Comparison of ENCODE assay signal across 8 cellular contexts in the genomic region with DNA sequence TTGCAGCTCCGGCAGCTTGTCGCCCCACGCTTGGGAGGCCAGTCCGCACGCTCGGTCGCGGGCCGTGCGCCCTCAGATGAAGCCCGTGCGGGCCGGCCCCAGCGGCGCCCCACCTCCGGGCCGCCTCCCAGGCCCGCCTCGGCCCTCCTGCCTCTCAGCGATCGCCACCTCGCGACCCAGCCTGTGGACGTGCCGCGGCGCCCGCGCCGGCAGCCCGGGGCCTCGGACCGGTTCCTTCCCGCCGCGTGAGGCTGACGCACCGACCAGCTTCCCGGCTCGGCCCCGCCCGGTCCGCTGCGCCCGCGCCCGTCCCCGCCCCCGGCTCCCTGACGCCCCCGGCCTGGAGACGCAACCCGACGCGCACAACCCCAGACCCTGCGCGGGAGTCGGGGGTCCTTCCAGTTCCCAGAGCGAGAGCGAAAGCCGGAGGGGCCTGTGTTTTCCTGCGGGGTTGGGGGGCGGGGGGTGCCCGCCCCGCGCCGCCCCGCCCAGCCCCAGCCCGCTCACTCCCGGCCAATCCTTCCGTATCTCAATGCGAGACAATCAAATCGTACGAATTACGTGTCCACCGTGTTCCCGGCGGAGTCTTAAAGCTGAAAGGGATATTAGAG. TPM values are rescaled to one million over a fixed set of nuclear protein-coding genes. Genes with fewer than 3 reads are reported as not detected.
DNase-seq lines count a peak whose midpoint lies in the region; ATAC-seq, FAIRE-seq and TF ChIP-seq lines count a peak whose summit lies in the region.

A gene with protein sequence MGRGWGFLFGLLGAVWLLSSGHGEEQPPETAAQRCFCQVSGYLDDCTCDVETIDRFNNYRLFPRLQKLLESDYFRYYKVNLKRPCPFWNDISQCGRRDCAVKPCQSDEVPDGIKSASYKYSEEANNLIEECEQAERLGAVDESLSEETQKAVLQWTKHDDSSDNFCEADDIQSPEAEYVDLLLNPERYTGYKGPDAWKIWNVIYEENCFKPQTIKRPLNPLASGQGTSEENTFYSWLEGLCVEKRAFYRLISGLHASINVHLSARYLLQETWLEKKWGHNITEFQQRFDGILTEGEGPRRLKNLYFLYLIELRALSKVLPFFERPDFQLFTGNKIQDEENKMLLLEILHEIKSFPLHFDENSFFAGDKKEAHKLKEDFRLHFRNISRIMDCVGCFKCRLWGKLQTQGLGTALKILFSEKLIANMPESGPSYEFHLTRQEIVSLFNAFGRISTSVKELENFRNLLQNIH (minus strand): TSS at position 78 of the 611 bp plus-strand sequence. CDS start 77 bp downstream, at position 1.

- H3K27me3 ChIP-seq in WERI-Rb-1 (ENCODE audit: insufficient read depth, low read depth, severe bottlenecking) (no peaks in the 10 kb centered on the region), bronchial epithelial cell (ENCODE audit: control insufficient read depth, insufficient read depth, low read length) (no peaks in the 10 kb centered on the region), spleen (replicated peaks in 1 of 7) (no peaks in the 10 kb centered on the region)

- H3K4me3 ChIP-seq in A549 (peak within 1 kb of the TSS; percentile 89), WERI-Rb-1 (ENCODE audit: low read depth, low read length) (peak within 1 kb of the TSS; percentile 95), bronchial epithelial cell (ENCODE audit: low read depth, low read length) (peak within 1 kb of the TSS; percentile 98), spleen (peak within 1 kb of the TSS; percentile 56 to 91 (median 83))

- no peak for FAIRE-seq in A549 (lab: Jason Lieb, UNC)
- FAIRE-seq in bronchial epithelial cell (lab: Jason Lieb, UNC) = no peak

- H3K36me3 ChIP-seq in WERI-Rb-1 (no peaks in the 10 kb centered on the region; the same call in 1 of the 2 replicates), bronchial epithelial cell (ENCODE audit: control insufficient read depth, insufficient read depth, low read length) (peaks cover 2% of the 10 kb centered on the region), spleen (no peaks in the 10 kb centered on the region)

- POLR2A ChIA-PET in A549 (lab: Yijun Ruan, JAX) = interaction anchor here (0.6 to 2.3 kb wide), 10 partner anchors 10 to 638 kb away, joined by 3 to 8 read pairs (median 6); a partner anchor contains a TSS

- CTCF ChIA-PET in A549 (lab: Yijun Ruan, JAX) = interaction anchor here (0.6 to 1.5 kb wide), 5 partner anchors 16 to 1445 kb away, joined by 3 to 4 read pairs (median 3); no protein-coding TSS in a partner anchor

- H3K9me3 ChIP-seq in A549 (no peaks in the 10 kb centered on the region), WERI-Rb-1 (ENCODE audit: severe bottlenecking) (no peaks in the 10 kb centered on the region), spleen (no peaks in the 10 kb centered on the region)

- peaks cover 44% of the 10 kb centered on the region for H3K4me1 ChIP-seq in A549
- H3K4me1 ChIP-seq in spleen = peaks cover 3 to 61% (median 41%) of the 10 kb centered on the region in 6 donors

- peak; percentile 90 to 93 for ATAC-seq in A549
- ATAC-seq in GM18520 (IDR thresholded peaks at IDR 0.05; ENCODE audit: unreplicated experiment) = peak; percentile 71
- peak; percentile 81 for ATAC-seq in HG03045 (IDR thresholded peaks at IDR 0.05; ENCODE audit: unreplicated experiment)

- H3K4me2 ChIP-seq in A549 = peak within 1 kb of the TSS; percentile 92

- TF ChIP-seq POLR2A in A549 (IDR thresholded peaks at IDR 0.05; ENCODE audit: low read length) (peak; percentile 33), spleen (IDR thresholded peaks at IDR 0.05) (peak in 2 of 3 donors; percentile 29 to 33)

- intact Hi-C loops in spleen (cut with DNase I; ENCODE audit: low total_unique reads) = no loop called here

- peak within 1 kb of the TSS; percentile 91 to 98 for H3K27ac ChIP-seq in A549
- peak within 1 kb of the TSS; percentile 84 for H3K27ac ChIP-seq in WERI-Rb-1
- peak within 1 kb of the TSS; percentile 85 to 100 (median 99) for H3K27ac ChIP-seq in spleen

- DNase-seq in A549 (ENCODE audit: low read depth in 1 of 2, low spot score in 1 of 2) (peak; percentile 66 to 85), NCI-H2081 treated with DMSO at 0.1 percent for 48 hours (lab: John Stamatoyannopoulos, UW) (peak; percentile 26), WERI-Rb-1 (peak; percentile 73), bronchial epithelial cell (ENCODE audit: low read depth) (peak; percentile 82), inferior parietal cortex (ENCODE audit: extremely low spot score) (peak; percentile 64), spleen (peak; percentile 96)

- 0% methylated on average over 7 of the region's 78 CpGs for WGBS in A549 (ENCODE audit: missing lambda C conversion rate)
- 0 to 1% (median 1%) methylated on average over 36 to 78 of the region's 78 CpGs for WGBS in spleen, 5 donors

- no peak; a peak in 1 of 5 replicates for TF ChIP-seq RAD21 in A549 (conservative IDR thresholded peaks at IDR 0.05 in 1 of 2, IDR thresholded peaks at IDR 0.05 in 1 of 2)

- TF ChIP-seq CTCF in A549 (IDR thresholded peaks at IDR 0.05) (no peak), WERI-Rb-1 (IDR thresholded peaks at IDR 0.05; ENCODE audit: low read depth, low read length) (no peak), bronchial epithelial cell (IDR thresholded peaks at IDR 0.05; ENCODE audit: insufficient read depth, low read length, severe bottlenecking) (peak; percentile 10), spleen (IDR thresholded peaks at IDR 0.05 in 8 of 11, conservative IDR thresholded peaks at IDR 0.05 in 3 of 11) (peak in 1 of 11 experiments; percentile 5)

- TF ChIP-seq EP300 in A549 (IDR thresholded peaks at IDR 0.05) = no peak

TF ChIP-seq in A549, 52 proteins besides CTCF, POLR2A, EP300 and RAD21:
- TF ChIP-seq FOSL2 (IDR thresholded peaks at IDR 0.05) (no peak), FOSL2 (CRISPR knock-in tag; IDR thresholded peaks at IDR 0.05) (0 out of 2 replicates have a peak, but pooled peaks have one; percentile 26), JUN (IDR thresholded peaks at IDR 0.05) (peak; percentile 50 to 61; a peak in 2 of 5 replicates), RNF2 (IDR thresholded peaks at IDR 0.05; ENCODE audit: borderline replicate concordance, low read depth) (no peak), BHLHE40 (IDR thresholded peaks at IDR 0.05; ENCODE audit: low read depth, low read length) (0 out of 2 replicates have a peak, but pooled peaks have one; percentile 8), PHF8 (IDR thresholded peaks at IDR 0.05; ENCODE audit: borderline replicate concordance, low read depth) (peak; percentile 66), MAZ (IDR thresholded peaks at IDR 0.05; ENCODE audit: borderline replicate concordance, low read depth, low read length) (no peak; the same call in 1 of the 2 replicates)
- TF ChIP-seq, protein P1, sequence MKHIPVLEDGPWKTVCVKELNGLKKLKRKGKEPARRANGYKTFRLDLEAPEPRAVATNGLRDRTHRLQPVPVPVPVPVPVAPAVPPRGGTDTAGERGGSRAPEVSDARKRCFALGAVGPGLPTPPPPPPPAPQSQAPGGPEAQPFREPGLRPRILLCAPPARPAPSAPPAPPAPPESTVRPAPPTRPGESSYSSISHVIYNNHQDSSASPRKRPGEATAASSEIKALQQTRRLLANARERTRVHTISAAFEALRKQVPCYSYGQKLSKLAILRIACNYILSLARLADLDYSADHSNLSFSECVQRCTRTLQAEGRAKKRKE (CRISPR knock-in tag; IDR thresholded peaks at IDR 0.05; ENCODE audit: low read depth) = no peak
- TF ChIP-seq, protein P2, sequence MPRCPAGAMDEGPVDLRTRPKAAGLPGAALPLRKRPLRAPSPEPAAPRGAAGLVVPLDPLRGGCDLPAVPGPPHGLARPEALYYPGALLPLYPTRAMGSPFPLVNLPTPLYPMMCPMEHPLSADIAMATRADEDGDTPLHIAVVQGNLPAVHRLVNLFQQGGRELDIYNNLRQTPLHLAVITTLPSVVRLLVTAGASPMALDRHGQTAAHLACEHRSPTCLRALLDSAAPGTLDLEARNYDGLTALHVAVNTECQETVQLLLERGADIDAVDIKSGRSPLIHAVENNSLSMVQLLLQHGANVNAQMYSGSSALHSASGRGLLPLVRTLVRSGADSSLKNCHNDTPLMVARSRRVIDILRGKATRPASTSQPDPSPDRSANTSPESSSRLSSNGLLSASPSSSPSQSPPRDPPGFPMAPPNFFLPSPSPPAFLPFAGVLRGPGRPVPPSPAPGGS (IDR thresholded peaks at IDR 0.05) = 0 out of 3 replicates have a peak, but pooled peaks have one; percentile 16
- TF ChIP-seq, protein P3, sequence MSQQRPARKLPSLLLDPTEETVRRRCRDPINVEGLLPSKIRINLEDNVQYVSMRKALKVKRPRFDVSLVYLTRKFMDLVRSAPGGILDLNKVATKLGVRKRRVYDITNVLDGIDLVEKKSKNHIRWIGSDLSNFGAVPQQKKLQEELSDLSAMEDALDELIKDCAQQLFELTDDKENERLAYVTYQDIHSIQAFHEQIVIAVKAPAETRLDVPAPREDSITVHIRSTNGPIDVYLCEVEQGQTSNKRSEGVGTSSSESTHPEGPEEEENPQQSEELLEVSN (IDR thresholded peaks at IDR 0.05; ENCODE audit: borderline replicate concordance, low read depth) = peak; percentile 29; the same call in 1 of the 2 replicates

RNA-seq across cellular contexts. Expression of the gene that starts here (rescaled TPM):
- polyA plus RNA-seq in A549 (2011; rRNA removed) (67.5 and 69.1 TPM in 2 replicates), A549 (2017; fragmentation: RNase III; extraction: RNeasy Plus Mini Kit Qiagen cat#74134 plus additional on column Dnase treatment) (38.1 to 39.4 TPM (median 39.2 TPM) in 3 replicates), spleen (10 to 100 TPM in 1 of 3 donors, 1 to 10 TPM in 2; 8.5 to 10.6 (median 8.7) TPM)
- polyA plus RNA-seq in A549 (2012; cell fraction: cytosol; rRNA removed) = 19.2 and 25.1 TPM in 2 replicates
- 17.8 and 18.9 TPM in 2 replicates for polyA plus RNA-seq in A549 (2012; cell fraction: nucleus; rRNA removed)
- polyA minus RNA-seq in A549 (2011; rRNA and poly(A)+ RNA removed) = 14.4 and 15.5 TPM in 2 replicates
- total RNA-seq in bronchial epithelial cell (216 and 486 TPM in 2 replicates), spleen (10 to 100 TPM; 42.1 to 79.7 (median 46.5) TPM)

Comparison
In these comparisons a context has a peak if more than half of its experiments do, and no peak if none do; other contexts are left out.
1. Peak in every context shown above with its lines: DNase-seq, ATAC-seq, H3K4me3 ChIP-seq and H3K27ac ChIP-seq.
2. DNase-seq: peak in every context shown above with its lines; median percentile 96 in spleen; 82 in bronchial epithelial cell; 76 in A549; 73 in WERI-Rb-1; 64 in inferior parietal cortex; 26 in NCI-H2081 treated with DMSO at 0.1 percent for 48 hours.